8 cellular contexts compared by ENCODE assay signal in genomic region chr3:49339947-49340800, GRCh38.
DNase-seq lines count a peak whose midpoint lies in the region; ATAC-seq lines count a peak whose summit lies in the region.

TSS of gene USP4 (minus strand) at chr3:49340053. CDS start at chr3:49340024, 29 bp downstream.

- DNase-seq in AG20443 (ENCODE audit: low spot score) (peak; percentile 93), NCI-H446 (lab: John Stamatoyannopoulos, UW) (peak; percentile 24 to 80), islet precursor cell (peak; percentile 94)
- DNase-seq in activated CD4-positive, CD25-positive, alpha-beta regulatory T cell treated with anti-CD3 and anti-CD28 coated beads, Interleukin-2, amount 50 U/mL, for 16 hours (ENCODE audit: low read depth, low spot score), result peak; percentile 84
- peak; percentile 91 for DNase-seq in central memory CD4-positive, alpha-beta T cell
- peak; percentile 84 to 93 (median 93) for DNase-seq in stimulated activated CD4-positive, alpha-beta T cell treated with anti-CD3 and anti-CD28 coated beads, Interleukin-12 subunit alpha, Interleukin-12 subunit beta, amount 100 ng/mL, for 48 hours (ENCODE audit: low read depth in 2 of 3, low spot score in 1 of 3)

- ATAC-seq in GM19043 (IDR thresholded peaks at IDR 0.05; ENCODE audit: low read depth, unreplicated experiment) (peak; percentile 74), HG03354 (IDR thresholded peaks at IDR 0.05; ENCODE audit: poor library complexity, severe bottlenecking, unreplicated experiment) (peak; percentile 83)

Comparison
In these comparisons a context has a peak if more than half of its experiments do, and no peak if none do; other contexts are left out.
1. Peak in every context shown above with its lines: DNase-seq and ATAC-seq.